ENCODE assay signal across 1 cellular context in the genomic region with DNA sequence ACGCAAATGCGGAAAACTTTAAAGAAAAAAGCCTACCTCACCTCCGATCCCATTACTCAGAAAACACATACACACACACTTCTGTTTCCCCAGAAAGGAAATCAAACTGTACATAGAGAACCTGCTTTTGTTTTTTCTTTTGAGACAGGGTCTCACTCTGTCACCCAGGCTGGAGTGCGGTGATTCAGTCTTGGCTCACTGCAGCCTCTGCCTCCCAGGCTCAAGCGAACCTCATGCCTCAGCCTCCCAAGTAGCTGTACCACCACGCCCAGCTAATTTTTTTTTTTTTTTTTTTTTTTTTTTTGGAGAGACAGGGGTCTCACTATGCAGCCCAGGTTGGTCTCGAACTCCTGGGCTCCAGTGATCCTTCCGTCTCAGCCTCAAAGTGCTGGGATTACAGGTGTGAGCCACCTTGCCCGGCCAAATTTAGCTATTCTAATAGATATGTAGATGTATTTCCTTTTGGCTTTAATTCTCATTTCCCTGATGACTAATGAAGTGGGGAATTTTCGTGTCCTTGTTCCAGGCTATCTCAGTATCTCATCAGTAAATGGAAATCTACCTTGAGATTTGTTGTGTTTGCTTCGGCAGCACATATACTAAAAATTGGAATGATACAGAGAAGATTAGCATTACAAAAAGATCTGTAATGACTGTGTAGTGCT.
TF ChIP-seq lines count a peak whose summit lies in the region.

No MANE protein-coding gene starts in this region.

TF ChIP-seq in A549, 52 proteins besides CTCF, POLR2A, EP300 and RAD21 (continued from another document):
- TF ChIP-seq ELK1 (IDR thresholded peaks at IDR 0.05; ENCODE audit: low read depth, low read length) = no peak
- no peak for TF ChIP-seq REST (IDR thresholded peaks at IDR 0.05)
- TF ChIP-seq CEBPB (IDR thresholded peaks at IDR 0.05) = no peak
- no peak for TF ChIP-seq RNF2 (IDR thresholded peaks at IDR 0.05; ENCODE audit: borderline replicate concordance, low read depth)
- TF ChIP-seq HEYL (CRISPR knock-in tag; IDR thresholded peaks at IDR 0.05) = no peak
- no peak for TF ChIP-seq USF2 (IDR thresholded peaks at IDR 0.05)
- TF ChIP-seq NPAS2 (CRISPR knock-in tag; IDR thresholded peaks at IDR 0.05; ENCODE audit: borderline replicate concordance) = no peak
- no peak for TF ChIP-seq ZSCAN20 (CRISPR knock-in tag; IDR thresholded peaks at IDR 0.05)
- no peak for TF ChIP-seq E2F6 (IDR thresholded peaks at IDR 0.05; ENCODE audit: borderline replicate concordance, low read depth)
- 0 out of 2 replicates have a peak, but pooled peaks have one; percentile 13 for TF ChIP-seq JUNB (IDR thresholded peaks at IDR 0.05)
- no peak for TF ChIP-seq FOSL2 (IDR thresholded peaks at IDR 0.05)
- peak; percentile 64 for TF ChIP-seq FOSL2 (CRISPR knock-in tag; IDR thresholded peaks at IDR 0.05)
